In the genomic region with DNA sequence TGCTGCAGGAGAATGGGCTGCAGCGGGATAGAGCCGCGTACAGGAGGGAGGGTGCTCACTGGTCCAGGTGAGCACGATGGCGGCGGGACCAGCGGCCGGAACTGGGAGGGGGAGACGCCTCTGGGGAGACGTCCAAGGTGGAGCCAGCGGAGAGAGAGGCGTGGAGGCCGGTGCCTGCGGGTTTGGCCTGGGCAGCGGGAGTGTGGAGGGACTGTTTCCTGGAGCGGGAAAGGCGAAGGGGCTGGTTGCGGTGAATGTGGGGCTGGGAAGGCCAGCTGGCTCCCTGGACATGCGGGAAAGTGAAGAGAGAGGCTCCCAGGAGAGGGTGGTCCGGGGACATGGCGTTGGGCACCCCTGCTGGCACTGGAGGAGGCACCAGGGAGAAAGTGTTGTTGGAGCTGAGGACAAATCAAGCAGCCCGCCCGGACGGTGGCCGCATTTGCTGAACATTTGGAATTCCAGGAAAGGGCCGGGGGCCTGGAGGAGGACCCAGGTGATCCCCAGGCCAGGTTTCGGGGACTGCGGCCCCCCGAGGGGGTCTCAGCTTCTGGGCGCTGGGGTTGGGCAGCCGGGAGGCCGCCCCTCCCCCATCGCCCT, we compare ENCODE assay signal across 2 cellular contexts.
TF ChIP-seq lines count a peak whose summit lies in the region.

No MANE protein-coding gene starts in this region.

TF ChIP-seq in Ishikawa, 13 proteins besides CTCF, POLR2A, EP300 and RAD21:
- TF ChIP-seq ZBTB7A (IDR thresholded peaks at IDR 0.05; ENCODE audit: low read depth): peak; percentile 50; the same call in 1 of the 2 replicates
- TF ChIP-seq, protein P1, sequence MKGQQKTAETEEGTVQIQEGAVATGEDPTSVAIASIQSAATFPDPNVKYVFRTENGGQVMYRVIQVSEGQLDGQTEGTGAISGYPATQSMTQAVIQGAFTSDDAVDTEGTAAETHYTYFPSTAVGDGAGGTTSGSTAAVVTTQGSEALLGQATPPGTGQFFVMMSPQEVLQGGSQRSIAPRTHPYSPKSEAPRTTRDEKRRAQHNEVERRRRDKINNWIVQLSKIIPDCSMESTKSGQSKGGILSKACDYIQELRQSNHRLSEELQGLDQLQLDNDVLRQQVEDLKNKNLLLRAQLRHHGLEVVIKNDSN (IDR thresholded peaks at IDR 0.05): no peak
- 0 out of 2 replicates have a peak, but pooled peaks have one; percentile 13 for TF ChIP-seq TCF12 (IDR thresholded peaks at IDR 0.05; ENCODE audit: low read depth)
- TF ChIP-seq, protein P2, sequence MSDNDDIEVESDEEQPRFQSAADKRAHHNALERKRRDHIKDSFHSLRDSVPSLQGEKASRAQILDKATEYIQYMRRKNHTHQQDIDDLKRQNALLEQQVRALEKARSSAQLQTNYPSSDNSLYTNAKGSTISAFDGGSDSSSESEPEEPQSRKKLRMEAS (IDR thresholded peaks at IDR 0.05): peak; percentile 46
- TF ChIP-seq TAF1 (IDR thresholded peaks at IDR 0.05; ENCODE audit: low read depth): no peak
- no peak for TF ChIP-seq CEBPB (IDR thresholded peaks at IDR 0.05)
- TF ChIP-seq YY1 (IDR thresholded peaks at IDR 0.05; ENCODE audit: low read depth): peak; percentile 70; the same call in 1 of the 2 replicates
- TF ChIP-seq, protein P3, sequence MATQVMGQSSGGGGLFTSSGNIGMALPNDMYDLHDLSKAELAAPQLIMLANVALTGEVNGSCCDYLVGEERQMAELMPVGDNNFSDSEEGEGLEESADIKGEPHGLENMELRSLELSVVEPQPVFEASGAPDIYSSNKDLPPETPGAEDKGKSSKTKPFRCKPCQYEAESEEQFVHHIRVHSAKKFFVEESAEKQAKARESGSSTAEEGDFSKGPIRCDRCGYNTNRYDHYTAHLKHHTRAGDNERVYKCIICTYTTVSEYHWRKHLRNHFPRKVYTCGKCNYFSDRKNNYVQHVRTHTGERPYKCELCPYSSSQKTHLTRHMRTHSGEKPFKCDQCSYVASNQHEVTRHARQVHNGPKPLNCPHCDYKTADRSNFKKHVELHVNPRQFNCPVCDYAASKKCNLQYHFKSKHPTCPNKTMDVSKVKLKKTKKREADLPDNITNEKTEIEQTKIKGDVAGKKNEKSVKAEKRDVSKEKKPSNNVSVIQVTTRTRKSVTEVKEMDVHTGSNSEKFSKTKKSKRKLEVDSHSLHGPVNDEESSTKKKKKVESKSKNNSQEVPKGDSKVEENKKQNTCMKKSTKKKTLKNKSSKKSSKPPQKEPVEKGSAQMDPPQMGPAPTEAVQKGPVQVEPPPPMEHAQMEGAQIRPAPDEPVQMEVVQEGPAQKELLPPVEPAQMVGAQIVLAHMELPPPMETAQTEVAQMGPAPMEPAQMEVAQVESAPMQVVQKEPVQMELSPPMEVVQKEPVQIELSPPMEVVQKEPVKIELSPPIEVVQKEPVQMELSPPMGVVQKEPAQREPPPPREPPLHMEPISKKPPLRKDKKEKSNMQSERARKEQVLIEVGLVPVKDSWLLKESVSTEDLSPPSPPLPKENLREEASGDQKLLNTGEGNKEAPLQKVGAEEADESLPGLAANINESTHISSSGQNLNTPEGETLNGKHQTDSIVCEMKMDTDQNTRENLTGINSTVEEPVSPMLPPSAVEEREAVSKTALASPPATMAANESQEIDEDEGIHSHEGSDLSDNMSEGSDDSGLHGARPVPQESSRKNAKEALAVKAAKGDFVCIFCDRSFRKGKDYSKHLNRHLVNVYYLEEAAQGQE (IDR thresholded peaks at IDR 0.05; ENCODE audit: low read depth): no peak
- TF ChIP-seq CREB1 (IDR thresholded peaks at IDR 0.05; ENCODE audit: low read depth): no peak
- no peak for TF ChIP-seq TEAD4 (IDR thresholded peaks at IDR 0.05)
- TF ChIP-seq EGR1 (IDR thresholded peaks at IDR 0.05): no peak

TF ChIP-seq in H1, 55 proteins besides CTCF, POLR2A, EP300 and RAD21:
- TF ChIP-seq, protein P4, sequence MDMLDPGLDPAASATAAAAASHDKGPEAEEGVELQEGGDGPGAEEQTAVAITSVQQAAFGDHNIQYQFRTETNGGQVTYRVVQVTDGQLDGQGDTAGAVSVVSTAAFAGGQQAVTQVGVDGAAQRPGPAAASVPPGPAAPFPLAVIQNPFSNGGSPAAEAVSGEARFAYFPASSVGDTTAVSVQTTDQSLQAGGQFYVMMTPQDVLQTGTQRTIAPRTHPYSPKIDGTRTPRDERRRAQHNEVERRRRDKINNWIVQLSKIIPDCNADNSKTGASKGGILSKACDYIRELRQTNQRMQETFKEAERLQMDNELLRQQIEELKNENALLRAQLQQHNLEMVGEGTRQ (IDR thresholded peaks at IDR 0.05; ENCODE audit: low read length): no peak
- TF ChIP-seq KDM4A (IDR thresholded peaks at IDR 0.05; ENCODE audit: low read depth, low read length, severe bottlenecking) (peak; percentile 59), ASH2L (IDR thresholded peaks at IDR 0.05; ENCODE audit: low read length) (peak; percentile 40), BCL11A (IDR thresholded peaks at IDR 0.05; ENCODE audit: low read depth in 2 of 2, low read length in 2 of 2) (no peak), SUZ12 (IDR thresholded peaks at IDR 0.05; ENCODE audit: low read length) (peak; percentile 48; the same call in 1 of the 2 replicates), FOSL1 (IDR thresholded peaks at IDR 0.05; ENCODE audit: insufficient read depth, low read depth, low read length) (no peak), PHF8 (conservative IDR thresholded peaks at IDR 0.05; ENCODE audit: low read depth, low read length) (no peak), EZH2 (IDR thresholded peaks at IDR 0.05; ENCODE audit: low read depth, low read length, severe bottlenecking) (peak; percentile 62), YY1 (IDR thresholded peaks at IDR 0.05; ENCODE audit: low read depth, low read length) (0 out of 2 replicates have a peak, but pooled peaks have one; percentile 2), TAF7 (optimal IDR thresholded peaks at IDR 0.05; ENCODE audit: borderline replicate concordance, low read depth, low read length) (no peak), RNF2 (IDR thresholded peaks at IDR 0.05; ENCODE audit: borderline replicate concordance, low read depth, low read length, missing control alignments, poor library complexity, severe bottlenecking) (peak; percentile 7), TEAD4 (IDR thresholded peaks at IDR 0.05; ENCODE audit: low read depth, low read length) (peak; percentile 58; the same call in 1 of the 2 replicates), CTBP2 (IDR thresholded peaks at IDR 0.05; ENCODE audit: borderline replicate concordance, insufficient read depth, insufficient read length, low read length) (peak; percentile 17)
- TF ChIP-seq, protein P5, sequence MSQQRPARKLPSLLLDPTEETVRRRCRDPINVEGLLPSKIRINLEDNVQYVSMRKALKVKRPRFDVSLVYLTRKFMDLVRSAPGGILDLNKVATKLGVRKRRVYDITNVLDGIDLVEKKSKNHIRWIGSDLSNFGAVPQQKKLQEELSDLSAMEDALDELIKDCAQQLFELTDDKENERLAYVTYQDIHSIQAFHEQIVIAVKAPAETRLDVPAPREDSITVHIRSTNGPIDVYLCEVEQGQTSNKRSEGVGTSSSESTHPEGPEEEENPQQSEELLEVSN (IDR thresholded peaks at IDR 0.05): peak; percentile 10; the same call in 1 of the 2 replicates
